In the genomic region with DNA sequence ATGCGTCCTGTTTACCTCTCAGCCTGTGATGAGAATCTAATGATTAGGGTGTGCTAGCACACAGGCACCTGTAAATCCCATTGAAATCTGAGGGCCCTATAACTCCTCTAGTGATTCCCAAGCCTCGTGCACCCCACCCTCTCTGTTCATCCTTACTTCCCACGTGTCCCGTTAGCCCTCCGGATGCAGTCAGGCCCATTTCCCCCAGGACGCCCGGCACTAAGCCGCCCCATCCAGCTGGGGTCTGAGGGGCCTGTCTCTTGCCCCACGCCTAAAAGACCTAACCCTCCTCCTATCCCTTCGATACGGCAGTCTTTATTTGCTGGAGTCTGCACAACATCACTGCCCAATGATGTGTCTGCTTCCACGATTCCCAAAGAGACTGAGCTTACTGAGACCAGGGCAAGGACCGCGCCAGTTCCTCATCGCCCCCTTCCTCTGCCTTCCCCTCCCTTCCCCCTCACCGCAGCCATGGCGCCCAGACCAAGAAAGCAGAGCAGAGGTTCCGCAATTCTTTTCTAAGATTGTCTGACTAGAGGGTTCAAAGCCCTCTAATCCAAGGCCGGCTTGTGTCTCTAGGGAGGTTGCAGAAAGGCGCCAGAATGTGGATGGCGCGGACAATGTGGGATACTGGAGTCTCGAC, we compare ENCODE assay signal across 9 cellular contexts. TPM values are rescaled to one million over a fixed set of nuclear protein-coding genes. Genes with fewer than 3 reads are reported as not detected.
DNase-seq lines count a peak whose midpoint lies in the region; ATAC-seq and TF ChIP-seq lines count a peak whose summit lies in the region.
"Had no signal": no experiment of that assay in that cellular context is flagged by ENCODE, and none has a peak within 500 bp of the region (broad histone marks: within the 10 kb centered on the region; RNA-seq: fewer than 3 reads in every experiment).

No MANE protein-coding gene starts in this region.

- H3K9me3 ChIP-seq in thyroid gland: no peaks in the 10 kb centered on the region

- TF ChIP-seq POLR2A in lower leg skin (IDR thresholded peaks at IDR 0.05) (no peak), thyroid gland (IDR thresholded peaks at IDR 0.05) (no peak)

- WGBS in lower leg skin, 2 donors: 36 to 44% methylated on average over 23 of the region's 23 CpGs
- 43 to 57% methylated on average over 20 to 23 of the region's 23 CpGs for WGBS in thyroid gland, 2 donors

- peak overlapping the region; percentile 99 for H3K27ac ChIP-seq in C4-2B
- peak overlapping the region; percentile 58 for H3K27ac ChIP-seq in brain microvascular endothelial cell
- H3K27ac ChIP-seq in thyroid gland: peak overlapping the region in 2 of 3 donors; percentile 32 to 51
- H3K27ac ChIP-seq: KMS-11 had no signal

- no peaks in the 10 kb centered on the region for H3K36me3 ChIP-seq in brain microvascular endothelial cell (replicated peaks)
- no peaks in the 10 kb centered on the region for H3K36me3 ChIP-seq in thyroid gland

- in situ Hi-C loops in brain microvascular endothelial cell (cut with HindIII; ENCODE audit: low pct_ligation_motif_present, low sequenced_read_pairs): no loop called here

- peaks cover 22 to 29% of the 10 kb centered on the region in 2 donors for H3K4me1 ChIP-seq in thyroid gland

- intact Hi-C loops in lower leg skin (cut with DNase I; ENCODE audit: low total_unique reads): no loop called here
- intact Hi-C loops in thyroid gland (cut with DNase I): loop anchor here (5.0 kb wide), 1 partner anchor 60 kb away; no protein-coding TSS in a partner anchor

- TF ChIP-seq CTCF in C4-2B (conservative IDR thresholded peaks at IDR 0.05): no peak
- TF ChIP-seq CTCF in brain microvascular endothelial cell (IDR thresholded peaks at IDR 0.05; ENCODE audit: low read depth, low read length, missing control alignments): no peak
- no peak for TF ChIP-seq CTCF in lower leg skin (IDR thresholded peaks at IDR 0.05)
- no peak for TF ChIP-seq CTCF in thyroid gland (IDR thresholded peaks at IDR 0.05)

- peak; percentile 19 for ATAC-seq in GM19455 (IDR thresholded peaks at IDR 0.05; ENCODE audit: unreplicated experiment)
- no peak for ATAC-seq in GM18873 (IDR thresholded peaks at IDR 0.05; ENCODE audit: low FRiP score, unreplicated experiment)

- DNase-seq in NCI-H1105 (lab: John Stamatoyannopoulos, UW) (peak; percentile 36), brain microvascular endothelial cell (no peak), lower leg skin (ENCODE audit: low spot score in 2 of 2) (no peak), thyroid gland (no peak), NAMALWA (ENCODE audit: low spot score) (no peak)

- H3K4me3 ChIP-seq in brain microvascular endothelial cell (ENCODE audit: low read depth, low read length) (peak overlapping the region; percentile 97), lower leg skin (ENCODE audit: low read depth, poor library complexity, severe bottlenecking) (peak overlapping the region; percentile 9), thyroid gland (replicated peaks in 1 of 3) (peak overlapping the region in 1 of 3 donors; percentile 42)

- H3K27me3 ChIP-seq in brain microvascular endothelial cell (replicated peaks) (no peaks in the 10 kb centered on the region), thyroid gland (no peaks in the 10 kb centered on the region)

RNA-seq across cellular contexts. Expression of gene FADS2, which starts 1.0 kb away (rescaled TPM):
- 100 to 1,000 TPM in 2 of 4 donors, 10 to 100 TPM in 2; 15.4 to 540 (median 173) TPM for total RNA-seq in lower leg skin
- 1 to 10 TPM; 2.8 to 9.3 (median 7.0) TPM for total RNA-seq in thyroid gland

RNA-seq across cellular contexts. Expression of gene FADS1, which starts 10.2 kb away (rescaled TPM):
- total RNA-seq in lower leg skin (10 to 100 TPM in 2 of 4 donors, 1 to 10 TPM in 2; 7.3 to 58.6 (median 21.8) TPM), thyroid gland (10 to 100 TPM in 3 of 4 donors, 1 to 10 TPM in 1; 6.8 to 17.3 (median 13.9) TPM)

RNA-seq across cellular contexts. Expression of gene FEN1, which starts 34.3 kb away (rescaled TPM):
- total RNA-seq in lower leg skin (1 to 10 TPM; 7.9 to 9.1 (median 8.8) TPM), thyroid gland (1 to 10 TPM; 4.1 to 6.3 (median 5.2) TPM)

RNA-seq across cellular contexts. Expression of gene TMEM258, which starts 34.7 kb away (rescaled TPM):
- 10 to 100 TPM; 33.6 to 42.8 (median 36.6) TPM for total RNA-seq in lower leg skin
- total RNA-seq in thyroid gland: 10 to 100 TPM; 28.0 to 57.9 (median 48.1) TPM

Comparison
In these comparisons a context has a peak if more than half of its experiments do, and no peak if none do; other contexts are left out.
1. H3K27ac ChIP-seq: peak in every context shown above with its lines; median percentile 99 in C4-2B; 58 in brain microvascular endothelial cell; 42 in thyroid gland.